8 cellular contexts compared by ENCODE assay signal in the genomic region with DNA sequence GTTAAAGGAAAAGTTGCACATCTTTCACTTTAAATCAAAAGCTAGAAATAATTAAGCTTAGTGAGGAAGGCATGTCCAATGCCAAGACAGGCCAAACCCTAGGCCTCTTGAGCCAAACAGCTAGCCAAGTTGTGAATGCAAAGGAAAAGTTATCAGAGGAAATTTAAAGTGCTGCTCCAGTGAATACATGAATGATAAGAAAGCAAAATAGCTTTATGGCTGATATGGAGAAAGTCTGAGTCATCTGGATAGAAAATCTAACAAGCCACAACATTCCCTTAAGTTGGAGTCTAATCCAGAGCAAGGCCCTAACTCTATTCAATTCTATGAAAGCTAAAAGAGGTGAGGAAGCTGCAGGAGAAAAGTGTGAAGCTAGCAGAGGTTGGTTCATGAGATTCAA. TPM values are rescaled to one million over a fixed set of nuclear protein-coding genes. Genes with fewer than 3 reads are reported as not detected.
"Had no signal": no experiment of that assay in that cellular context is flagged by ENCODE, and none has a peak within 500 bp of the region (broad histone marks: within the 10 kb centered on the region; RNA-seq: fewer than 3 reads in every experiment).

No MANE protein-coding gene starts in this region.

- H3K27ac ChIP-seq: HL-60 had no signal

- H3K4me2 ChIP-seq: GM23338 had no signal

- H3K27me3 Mint-ChIP-seq: IgD-negative memory B cell had no signal

- ATAC-seq: GM23338, HepG2 had no signal

- FAIRE-seq: H1, H54, HepG2 had no signal

- DNase-seq: H9, HCEC 1CT had no signal

- H3K9me3 Mint-ChIP-seq: GM23338, H9, IgD-negative memory B cell had no signal

- H3K4me3 ChIP-seq: GM23338 had no signal

- H2AFZ ChIP-seq: GM23338 had no signal

- H3K4me3 Mint-ChIP-seq: GM23338, H9, IgD-negative memory B cell had no signal

- H3K36me3 Mint-ChIP-seq: IgD-negative memory B cell had no signal

- H3K27ac Mint-ChIP-seq: GM23338, H9, IgD-negative memory B cell had no signal

- H3K4me1 Mint-ChIP-seq: GM23338, H9, IgD-negative memory B cell had no signal

RNA-seq across cellular contexts. Expression of gene NPFFR2, which starts 23.8 kb away (rescaled TPM):
- total RNA-seq: HepG2 had no signal
- polyA plus RNA-seq: HepG2, IgD-negative memory B cell had no signal
